In the genomic region with DNA sequence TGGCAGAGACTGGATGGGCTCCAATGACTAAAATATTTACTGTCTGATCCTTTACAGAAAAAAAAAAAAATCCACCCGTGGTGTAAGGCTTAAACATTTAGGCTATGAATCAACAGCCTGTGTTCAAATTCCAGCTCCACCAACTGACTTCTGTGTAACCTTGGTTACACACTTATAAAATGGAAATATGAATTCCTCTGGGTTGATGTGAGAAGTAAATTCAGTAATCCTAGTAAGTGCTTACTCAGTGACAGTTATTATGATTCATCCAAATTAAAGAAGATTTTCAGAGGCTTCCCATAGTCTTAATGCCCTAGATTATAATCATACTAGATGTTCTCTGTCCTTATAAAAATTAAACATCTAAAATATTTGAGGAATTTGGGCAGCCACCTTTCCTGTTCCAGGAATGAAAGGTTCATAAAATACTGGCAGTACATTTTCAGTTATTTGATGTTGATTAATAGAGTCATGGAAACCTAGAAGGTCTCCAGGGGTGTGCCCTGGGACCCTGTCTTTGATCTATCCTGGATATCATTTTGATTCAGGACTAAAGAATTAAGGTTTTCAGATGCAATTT, we compare ENCODE assay signal across 9 cellular contexts.
DNase-seq lines count a peak whose midpoint lies in the region; ATAC-seq and TF ChIP-seq lines count a peak whose summit lies in the region.
"Had no signal": no experiment of that assay in that cellular context is flagged by ENCODE, and none has a peak within 500 bp of the region (broad histone marks: within the 10 kb centered on the region; RNA-seq: fewer than 3 reads in every experiment).

No MANE protein-coding gene starts in this region.

- dilution Hi-C loops in IMR-90 (cut with HindIII; ENCODE audit: low sequenced_read_pairs, unreplicated experiment): no loop called here

- POLR2A ChIA-PET in A673 (lab: Charles Lee; ENCODE audit: low non-redundant PET): no interaction called here
- POLR2A ChIA-PET in IMR-90 (lab: Charles Lee; ENCODE audit: unreplicated experiment): no interaction called here

- peak overlapping the region; percentile 95 for H3K14ac ChIP-seq in IMR-90 (replicated peaks; ENCODE audit: low read depth, low read length)

- H3K27me3 ChIP-seq in A673 (replicated peaks; ENCODE audit: insufficient read depth, low read depth, low read length, poor library complexity) (no peaks in the 10 kb centered on the region), IMR-90 (ENCODE audit: control insufficient read depth, insufficient read depth, low read length) (no peaks in the 10 kb centered on the region), mucosa of rectum (ENCODE audit: control insufficient read depth in 2 of 2, insufficient read depth in 2 of 2, low read length in 2 of 2) (no peaks in the 10 kb centered on the region)

- H3K23ac ChIP-seq in IMR-90 (ENCODE audit: low read depth, low read length): peak overlapping the region; percentile 93

- H3K4me2 ChIP-seq in IMR-90 (ENCODE audit: low read depth, low read length): peak overlapping the region; percentile 70; the same call in 1 of the 2 replicates

- H2BK5ac ChIP-seq in IMR-90 (ENCODE audit: low read depth, low read length, poor library complexity, severe bottlenecking): peak overlapping the region; percentile 95

- peak; percentile 34; the same call in 1 of the 2 replicates for TF ChIP-seq RAD21 in IMR-90 (IDR thresholded peaks at IDR 0.05; ENCODE audit: low read length)

- H2AK9ac ChIP-seq in IMR-90 (replicated peaks; ENCODE audit: low read depth, low read length, poor library complexity): no peak overlapping the region

- peaks cover 20% of the 10 kb centered on the region for H3K4me1 ChIP-seq in A673 (ENCODE audit: insufficient read depth, low read length, poor library complexity, severe bottlenecking)
- peaks cover 17% of the 10 kb centered on the region for H3K4me1 ChIP-seq in IMR-90 (ENCODE audit: control insufficient read depth, insufficient read depth, low read length)
- peaks cover 3 to 14% of the 10 kb centered on the region in 2 donors for H3K4me1 ChIP-seq in mucosa of rectum (ENCODE audit: control insufficient read depth in 2 of 2, insufficient read depth in 2 of 2, low read length in 2 of 2)

- peak overlapping the region; percentile 78 to 94 for H4K8ac ChIP-seq in IMR-90 (ENCODE audit: low read depth in 2 of 2, low read length in 2 of 2)

- WGBS in IMR-90 (ENCODE audit: extremely low coverage in 2 of 2, insufficient read length in 1 of 2), 2 experiments: no CpG with 5 or more reads among the region's 1 CpG

- H3K18ac ChIP-seq in IMR-90 (ENCODE audit: low read depth, low read length): peak overlapping the region; percentile 98; the same call in 1 of the 2 replicates

- H3K9ac ChIP-seq in IMR-90 (ENCODE audit: low read depth, low read length): no peak overlapping the region
- H3K9ac ChIP-seq in mucosa of rectum (ENCODE audit: low read depth in 1 of 2, low read length in 2 of 2): no peak overlapping the region

- TF ChIP-seq POLR2A in IMR-90 (IDR thresholded peaks at IDR 0.05; ENCODE audit: low read depth, low read length): no peak

- in situ Hi-C loops in IMR-90 (cut with MboI; ENCODE audit: low sequenced_read_pairs): no loop called here

- TF ChIP-seq CTCF in A673 (conservative IDR thresholded peaks at IDR 0.05; ENCODE audit: low read depth, low read length) (no peak), IMR-90 (conservative IDR thresholded peaks at IDR 0.05; ENCODE audit: low read depth, low read length) (no peak), choroid plexus epithelial cell (conservative IDR thresholded peaks at IDR 0.05; ENCODE audit: low read depth, low read length) (no peak)

- H3K4me3 ChIP-seq in A673 (ENCODE audit: low read depth, low read length, poor library complexity, severe bottlenecking) (no peak overlapping the region), IMR-90 (ENCODE audit: insufficient read depth, low read depth, low read length) (no peak overlapping the region), choroid plexus epithelial cell (ENCODE audit: low read depth, low read length) (no peak overlapping the region), mucosa of rectum (ENCODE audit: low read length in 2 of 2) (no peak overlapping the region)

- peak overlapping the region; percentile 87 for H3K56ac ChIP-seq in IMR-90 (ENCODE audit: extremely low read depth, insufficient read depth, low read length)

- no peaks in the 10 kb centered on the region for H3K36me3 ChIP-seq in A673 (ENCODE audit: insufficient read depth, low read length, poor library complexity, severe bottlenecking)
- no peaks in the 10 kb centered on the region for H3K36me3 ChIP-seq in IMR-90 (ENCODE audit: control insufficient read depth, insufficient read depth, low read length)
- no peaks in the 10 kb centered on the region for H3K36me3 ChIP-seq in mucosa of rectum (ENCODE audit: control insufficient read depth in 2 of 2, insufficient read depth in 2 of 2, low read length in 2 of 2)

- BruUV-seq in A673 (replicated peaks; lab: Mats Ljungman, UMichigan) (no TSS peak), IMR-90 (replicated peaks; lab: Mats Ljungman, UMichigan) (no TSS peak)

- peak overlapping the region; percentile 32 for H3K27ac ChIP-seq in A673 (ENCODE audit: low read depth, low read length, poor library complexity, severe bottlenecking)
- peak overlapping the region; percentile 72; the same call in 1 of the 2 replicates for H3K27ac ChIP-seq in IMR-90 (ENCODE audit: insufficient read depth, low read length)
- peak overlapping the region; percentile 22 to 28 for H3K27ac ChIP-seq in mucosa of rectum (ENCODE audit: low read depth in 2 of 2, low read length in 2 of 2)

- peak overlapping the region; percentile 90 for H4K91ac ChIP-seq in IMR-90 (ENCODE audit: insufficient read depth, low read depth, low read length)

- H2BK15ac ChIP-seq in IMR-90 (ENCODE audit: low read depth, low read length): peak overlapping the region; percentile 93; the same call in 2 of the 3 replicates

- intact Hi-C loops in A673 (cut with micrococcal nuclease; ENCODE audit: unreplicated experiment) (no loop called here), IMR-90 (cut with micrococcal nuclease) (loop anchor here (2.0 kb wide), 1 partner anchor 55 kb away; no protein-coding TSS in a partner anchor)

- CTCF ChIA-PET in A673 (lab: Charles Lee) (interaction anchor here (0.6 kb wide), 1 partner anchor 1866 kb away, joined by 3 read pairs; no protein-coding TSS in a partner anchor), IMR-90 (lab: Yijun Ruan, JAX) (interaction anchor here (0.7 to 1.2 kb wide), 4 partner anchors 10 to 164 kb away, joined by 3 read pairs; no protein-coding TSS in a partner anchor)

- H4K20me1 ChIP-seq in IMR-90 (ENCODE audit: insufficient read depth, low read length): no peaks in the 10 kb centered on the region

- peaks cover 0 to 14% of the 10 kb centered on the region in 2 experiments; a peak in 1 of 4 replicates for H3K79me1 ChIP-seq in IMR-90 (ENCODE audit: low read depth in 1 of 2, low read length in 2 of 2)

- peak; percentile 83 for ATAC-seq in IMR-90 (ENCODE audit: low read depth)
- no peak for ATAC-seq in HG02884 (IDR thresholded peaks at IDR 0.05; ENCODE audit: unreplicated experiment)

- H3K4ac ChIP-seq in IMR-90 (ENCODE audit: low read depth, low read length): peak overlapping the region; percentile 92

- H2BK120ac ChIP-seq in IMR-90 (ENCODE audit: low read depth, low read length): peak overlapping the region; percentile 99

- H2AFZ ChIP-seq in IMR-90 (replicated peaks; ENCODE audit: low read length, poor library complexity): no peak overlapping the region

- H3K9me1 ChIP-seq in IMR-90 (ENCODE audit: insufficient read depth, low read length): peaks cover 15% of the 10 kb centered on the region

- H2AK5ac ChIP-seq in IMR-90 (ENCODE audit: low read depth, low read length): 0 out of 2 replicates have a peak overlapping the region, but pooled peaks have one; percentile 18

- peak overlapping the region; percentile 94 for H4K5ac ChIP-seq in IMR-90 (ENCODE audit: low read depth, low read length)

- peak overlapping the region; percentile 97 for H2BK20ac ChIP-seq in IMR-90 (ENCODE audit: low read depth, low read length)

- H3K9me3 ChIP-seq in A673 (ENCODE audit: low read depth, low read length, poor library complexity, severe bottlenecking): no peaks in the 10 kb centered on the region
- no peaks in the 10 kb centered on the region for H3K9me3 ChIP-seq in IMR-90 (ENCODE audit: control insufficient read depth, insufficient read depth, low read length)
- H3K9me3 ChIP-seq in mucosa of rectum (ENCODE audit: control insufficient read depth in 2 of 2, low read length in 2 of 2): no peaks in the 10 kb centered on the region

- DNase-seq in A673 (ENCODE audit: low spot score) (peak; percentile 47), IMR-90 (peak; percentile 97), choroid plexus epithelial cell (ENCODE audit: low read depth) (peak; percentile 97), HUDEP-2 (lab: John Stamatoyannopoulos, UW; ENCODE audit: unreplicated experiment in 76 of 76) (no peak), NCI-H774 (lab: John Stamatoyannopoulos, UW) (no peak), activated gamma-delta T cell (lab: John Stamatoyannopoulos, UW) (no peak)
- DNase-seq: DMS79 had no signal

TF ChIP-seq in IMR-90, 13 proteins besides CTCF, POLR2A, EP300 and RAD21:
- peak; percentile 55 for TF ChIP-seq RCOR1 (IDR thresholded peaks at IDR 0.05; ENCODE audit: insufficient replicate concordance, low read length)
- TF ChIP-seq MAZ (IDR thresholded peaks at IDR 0.05; ENCODE audit: borderline replicate concordance, low read depth, low read length): no peak
- peak; percentile 28; the same call in 1 of the 2 replicates for TF ChIP-seq BHLHE40 (IDR thresholded peaks at IDR 0.05; ENCODE audit: low read depth, low read length)
- TF ChIP-seq RFX5 (IDR thresholded peaks at IDR 0.05; ENCODE audit: low read depth, low read length): no peak
- TF ChIP-seq MAFK (IDR thresholded peaks at IDR 0.05; ENCODE audit: low read depth, low read length): peak; percentile 62
- no peak; the same call in 1 of the 2 replicates for TF ChIP-seq CHD1 (IDR thresholded peaks at IDR 0.05; ENCODE audit: low read depth, low read length)
- TF ChIP-seq NFE2L2 (IDR thresholded peaks at IDR 0.05; ENCODE audit: low read depth, low read length): peak; percentile 44; the same call in 1 of the 2 replicates
- peak; percentile 56; the same call in 1 of the 2 replicates for TF ChIP-seq CEBPB (IDR thresholded peaks at IDR 0.05; ENCODE audit: low read depth, low read length)
- TF ChIP-seq FOS (IDR thresholded peaks at IDR 0.05; ENCODE audit: low read depth, low read length): peak; percentile 69
TF ChIP-seq in IMR-90: peak in this region for 6.

Comparison
In these comparisons a context has a peak if more than half of its experiments do, and no peak if none do; other contexts are left out.
1. DNase-seq: peak in A673 (single experiment), IMR-90 (single experiment) and choroid plexus epithelial cell (single experiment); none in HUDEP-2 (0 of 76), NCI-H774 (single experiment) and activated gamma-delta T cell (single experiment).
2. Peak in every context shown above with its lines, with median percentiles within 50 percentile points of each other: H3K27ac ChIP-seq.